8 cellular contexts compared by ENCODE assay signal in genomic region chr3:177338697-177339219, GRCh38.
DNase-seq lines count a peak whose midpoint lies in the region; ATAC-seq and TF ChIP-seq lines count a peak whose summit lies in the region.

No MANE protein-coding gene starts in this region.

- no peak for TF ChIP-seq CTCF in neural crest cell (conservative IDR thresholded peaks at IDR 0.05)

- ATAC-seq in GM19043 (IDR thresholded peaks at IDR 0.05; ENCODE audit: low read depth, unreplicated experiment) (peak; percentile 29), HG03469 (IDR thresholded peaks at IDR 0.05; ENCODE audit: unreplicated experiment) (peak; percentile 32)

- no peak overlapping the region for H3K4me3 Mint-ChIP-seq in activated naive CD8-positive, alpha-beta T cell treated with anti-CD3 and anti-CD28 coated beads for 36 hours
- no peak overlapping the region for H3K4me3 Mint-ChIP-seq in neural crest cell

- no peaks in the 10 kb centered on the region for H3K27me3 Mint-ChIP-seq in activated naive CD8-positive, alpha-beta T cell treated with anti-CD3 and anti-CD28 coated beads for 36 hours
- H3K27me3 Mint-ChIP-seq in neural crest cell (ENCODE audit: low read depth): no peaks in the 10 kb centered on the region

- peaks cover 61% of the 10 kb centered on the region for H3K4me1 Mint-ChIP-seq in activated naive CD8-positive, alpha-beta T cell treated with anti-CD3 and anti-CD28 coated beads for 36 hours
- H3K4me1 Mint-ChIP-seq in neural crest cell: peaks cover 54% of the 10 kb centered on the region

- H3K36me3 Mint-ChIP-seq in activated naive CD8-positive, alpha-beta T cell treated with anti-CD3 and anti-CD28 coated beads for 36 hours: no peaks in the 10 kb centered on the region
- no peaks in the 10 kb centered on the region for H3K36me3 Mint-ChIP-seq in neural crest cell (ENCODE audit: low read depth)

- H3K27ac Mint-ChIP-seq in activated naive CD8-positive, alpha-beta T cell treated with anti-CD3 and anti-CD28 coated beads for 36 hours: peak overlapping the region; percentile 95
- H3K27ac Mint-ChIP-seq in neural crest cell (ENCODE audit: unreplicated experiment): peak overlapping the region; percentile 8

- no peak for DNase-seq in activated naive CD8-positive, alpha-beta T cell treated with anti-CD3 and anti-CD28 coated beads for 36 hours
- DNase-seq in neural crest cell (ENCODE audit: low read depth, low spot score) (no peak), NCI-H524 (lab: John Stamatoyannopoulos, UW) (no peak), GOT3 (lab: John Stamatoyannopoulos, UW) (no peak)
- DNase-seq in activated CD4-positive, alpha-beta T cell treated with anti-CD3 and anti-CD28 coated beads for 1 hour: no peak
- no peak for DNase-seq in stimulated activated naive CD4-positive, alpha-beta T cell treated with Interleukin-2 at 50 U/mL for 16 hours (lab: John Stamatoyannopoulos, UW)

- peaks cover 1% of the 10 kb centered on the region for H3K9me3 Mint-ChIP-seq in activated naive CD8-positive, alpha-beta T cell treated with anti-CD3 and anti-CD28 coated beads for 36 hours
- no peaks in the 10 kb centered on the region for H3K9me3 Mint-ChIP-seq in neural crest cell
